In the genomic region with DNA sequence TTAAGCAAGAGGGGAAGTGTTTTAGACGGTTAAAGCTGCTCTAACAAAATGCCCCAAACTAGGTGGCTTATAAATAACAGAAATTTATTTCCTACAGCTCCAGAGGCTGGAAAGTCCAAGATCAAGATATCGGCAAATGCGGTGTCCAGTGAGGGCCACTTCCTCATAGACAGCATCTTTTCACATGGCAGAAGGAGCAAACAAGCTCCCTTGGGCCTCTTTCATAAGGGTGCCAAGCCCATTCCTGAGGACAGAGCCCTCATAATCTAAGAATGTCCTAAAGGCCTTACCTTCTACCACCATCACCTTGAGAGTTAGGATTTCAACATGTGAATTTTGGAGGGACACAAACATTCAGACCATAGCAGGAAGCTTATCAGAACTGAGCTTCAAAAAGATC, we compare ENCODE assay signal across 14 cellular contexts. TPM values are rescaled to one million over a fixed set of nuclear protein-coding genes. Genes with fewer than 3 reads are reported as not detected.
DNase-seq lines count a peak whose midpoint lies in the region; TF ChIP-seq lines count a peak whose summit lies in the region.
"Had no signal": no experiment of that assay in that cellular context is flagged by ENCODE, and none has a peak within 500 bp of the region (broad histone marks: within the 10 kb centered on the region; RNA-seq: fewer than 3 reads in every experiment).

No MANE protein-coding gene starts in this region.

- H3K27ac ChIP-seq in layer of hippocampus (ENCODE audit: low read depth, low read length) (peak overlapping the region; percentile 44), neural progenitor cell (no peak overlapping the region), uterus (peak overlapping the region; percentile 82 to 88)
- H3K27ac ChIP-seq: C4-2B, HL-60 had no signal

- H3F3A ChIP-seq in neural progenitor cell (ENCODE audit: low read depth), result peaks cover 11% of the 10 kb centered on the region

- peaks cover 19% of the 10 kb centered on the region for H3K4me1 ChIP-seq in neural progenitor cell
- H3K4me1 ChIP-seq in uterus, result peaks cover 0 to 5% of the 10 kb centered on the region in 2 donors
- peaks cover 11% of the 10 kb centered on the region for H3K4me1 ChIP-seq in BE2C

- no peaks in the 10 kb centered on the region for H3K9me3 ChIP-seq in neural progenitor cell (ENCODE audit: low read depth)
- no peaks in the 10 kb centered on the region for H3K9me3 ChIP-seq in uterus
- no peaks in the 10 kb centered on the region for H3K9me3 ChIP-seq in BE2C

- DNase-seq in neural progenitor cell (ENCODE audit: low spot score) (no peak), uterus (no peak), BE2C (no peak)
- no peak for DNase-seq in activated CD4-positive, alpha-beta T cell treated with anti-CD3 and anti-CD28 coated beads, Interleukin-2, amount 10 ng/mL, durations not matched to agents 24 days and 14 days
- no peak for DNase-seq in stimulated activated CD4-positive, alpha-beta T cell treated with anti-CD3 and anti-CD28 coated beads, Interleukin-4, amount 100 ng/mL, for 4 hours
- DNase-seq: CD4-positive, alpha-beta memory T cell; DMS79; HCEC 1CT; HFFc6 had no signal

- intact Hi-C loops in uterus (cut with DNase I; ENCODE audit: low total_unique reads), result no loop called here
- intact Hi-C loops in activated CD4-positive, alpha-beta T cell treated with anti-CD3 and anti-CD28 coated beads, Interleukin-2, amount 10 ng/mL, durations not matched to agents 24 days and 14 days (cut with micrococcal nuclease), result no loop called here

- H3K9me3 Mint-ChIP-seq in brain (peaks cover 0 to 5% (median 0%) of the 10 kb centered on the region in 5 experiments), neural progenitor cell (no peaks in the 10 kb centered on the region)
- no peaks in the 10 kb centered on the region for H3K9me3 Mint-ChIP-seq in activated CD4-positive, alpha-beta T cell treated with anti-CD3 and anti-CD28 coated beads, Interleukin-2, amount 10 ng/mL, durations not matched to agents 24 days and 14 days
- H3K9me3 Mint-ChIP-seq: HFFc6 had no signal

- H3K36me3 ChIP-seq in neural progenitor cell, result no peaks in the 10 kb centered on the region
- no peaks in the 10 kb centered on the region for H3K36me3 ChIP-seq in uterus
- H3K36me3 ChIP-seq in BE2C, result no peaks in the 10 kb centered on the region

- H3K4me3 ChIP-seq in neural progenitor cell (no peak overlapping the region), uterus (no peak overlapping the region), BE2C (ENCODE audit: low read depth, low read length) (no peak overlapping the region)

- H3K4me2 ChIP-seq in neural progenitor cell, result no peak overlapping the region

- no peak for TF ChIP-seq CTCF in brain (conservative IDR thresholded peaks at IDR 0.05)
- no peak for TF ChIP-seq CTCF in neural progenitor cell (IDR thresholded peaks at IDR 0.05)
- TF ChIP-seq CTCF in uterus (IDR thresholded peaks at IDR 0.05), result no peak
- TF ChIP-seq CTCF in BE2C (IDR thresholded peaks at IDR 0.05; ENCODE audit: low read depth, low read length), result no peak

- H3K79me2 ChIP-seq in neural progenitor cell (ENCODE audit: low read depth), result no peaks in the 10 kb centered on the region

- no peak for TF ChIP-seq POLR2A in uterus (IDR thresholded peaks at IDR 0.05)

- H4K20me1 ChIP-seq in neural progenitor cell (ENCODE audit: low read depth), result no peaks in the 10 kb centered on the region

- no peak overlapping the region for H2AFZ ChIP-seq in neural progenitor cell (replicated peaks)

- H3K4me1 Mint-ChIP-seq in brain (peaks cover 44% of the 10 kb centered on the region), neural progenitor cell (peaks cover 54% of the 10 kb centered on the region)
- peaks cover 4% of the 10 kb centered on the region for H3K4me1 Mint-ChIP-seq in activated CD4-positive, alpha-beta T cell treated with anti-CD3 and anti-CD28 coated beads, Interleukin-2, amount 10 ng/mL, durations not matched to agents 24 days and 14 days
- H3K4me1 Mint-ChIP-seq: B cell had no signal

- H3K9ac ChIP-seq in neural progenitor cell, result no peak overlapping the region

- no peak overlapping the region for H3K4me3 Mint-ChIP-seq in brain
- no peak overlapping the region for H3K4me3 Mint-ChIP-seq in neural progenitor cell
- H3K4me3 Mint-ChIP-seq in activated CD4-positive, alpha-beta T cell treated with anti-CD3 and anti-CD28 coated beads, Interleukin-2, amount 10 ng/mL, durations not matched to agents 24 days and 14 days, result no peak overlapping the region
- H3K4me3 Mint-ChIP-seq: B cell; CD4-positive, alpha-beta memory T cell; HFFc6 had no signal

- H3K27ac Mint-ChIP-seq in brain (peak overlapping the region in 4 of 5 experiments; percentile 18 to 88 (median 48)), neural progenitor cell (peak overlapping the region; percentile 55)
- no peak overlapping the region for H3K27ac Mint-ChIP-seq in activated CD4-positive, alpha-beta T cell treated with anti-CD3 and anti-CD28 coated beads, Interleukin-2, amount 10 ng/mL, durations not matched to agents 24 days and 14 days
- H3K27ac Mint-ChIP-seq: B cell, HFFc6 had no signal

- H3K27me3 ChIP-seq in layer of hippocampus (ENCODE audit: control insufficient read depth, insufficient read depth, low read length) (no peaks in the 10 kb centered on the region), neural progenitor cell (no peaks in the 10 kb centered on the region), uterus (no peaks in the 10 kb centered on the region), BE2C (no peaks in the 10 kb centered on the region)

- H3K36me3 Mint-ChIP-seq in brain (no peaks in the 10 kb centered on the region), neural progenitor cell (no peaks in the 10 kb centered on the region)
- H3K36me3 Mint-ChIP-seq in activated CD4-positive, alpha-beta T cell treated with anti-CD3 and anti-CD28 coated beads, Interleukin-2, amount 10 ng/mL, durations not matched to agents 24 days and 14 days (ENCODE audit: low read depth), result no peaks in the 10 kb centered on the region
- H3K36me3 Mint-ChIP-seq: CD4-positive, alpha-beta memory T cell had no signal

- H3K27me3 Mint-ChIP-seq in brain, result peaks cover 10% of the 10 kb centered on the region
- peaks cover 7% of the 10 kb centered on the region for H3K27me3 Mint-ChIP-seq in neural progenitor cell (ENCODE audit: insufficient read depth, low read depth)
- no peaks in the 10 kb centered on the region for H3K27me3 Mint-ChIP-seq in activated CD4-positive, alpha-beta T cell treated with anti-CD3 and anti-CD28 coated beads, Interleukin-2, amount 10 ng/mL, durations not matched to agents 24 days and 14 days
- H3K27me3 Mint-ChIP-seq: CD4-positive, alpha-beta memory T cell had no signal

RNA-seq across cellular contexts. Expression of a gene that starts 57.3 kb away (rescaled TPM):
- polyA plus RNA-seq in brain (ENCODE audit: insufficient read depth, low read depth, low replicate concordance), result 38.3 TPM
- total RNA-seq in neural progenitor cell (ENCODE audit: low replicate concordance) (134 and 244 TPM in 2 replicates), uterus (100 to 1,000 TPM; 366 to 610 (median 470) TPM)
- 246 and 251 TPM in 2 replicates for total RNA-seq in activated CD4-positive, alpha-beta T cell treated with anti-CD3 and anti-CD28 coated beads, Interleukin-2, amount 10 ng/mL, durations not matched to agents 24 days and 14 days
- polyA plus RNA-seq in BE2C (2012; ENCODE audit: insufficient read depth, insufficient read length, low read depth), result 91.1 TPM
